ENCODE assay signal across 17 cellular contexts in the genomic region with DNA sequence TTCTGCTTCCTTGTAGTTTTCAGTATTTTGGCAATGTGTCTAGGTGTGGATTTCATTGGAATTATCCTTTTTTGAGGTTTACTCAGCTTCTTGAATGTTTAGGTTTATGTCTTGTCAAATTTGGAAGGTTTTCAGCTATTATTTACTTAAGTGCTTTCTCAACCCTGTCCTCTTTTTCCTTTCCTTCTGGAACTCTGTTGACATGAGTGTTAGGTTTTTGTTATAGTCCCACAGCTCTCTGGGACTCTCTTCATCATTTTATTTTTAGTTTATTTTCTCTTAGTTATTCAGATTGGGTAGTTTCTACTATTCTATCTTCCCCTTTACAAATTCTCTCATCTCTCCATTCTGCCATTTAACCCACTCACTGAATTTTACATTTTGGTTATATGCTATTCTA.
A peak's percentile ranks its signal among the peaks of the same experiment; 100 is the strongest.
DNase-seq lines count a peak whose midpoint lies in the region; ATAC-seq, FAIRE-seq and TF ChIP-seq lines count a peak whose summit lies in the region.
"Had no signal": no experiment of that assay in that cellular context is flagged by ENCODE, and none has a peak within 500 bp of the region (broad histone marks: within the 10 kb centered on the region; RNA-seq: fewer than 3 reads in every experiment).

No MANE protein-coding gene starts in this region.

- no peaks in the 10 kb centered on the region for H3K79me2 ChIP-seq in HepG2 (ENCODE audit: insufficient read depth, low read length)

- peaks cover 33% of the 10 kb centered on the region for H3K4me1 Mint-ChIP-seq in T-helper 17 cell
- H3K4me1 Mint-ChIP-seq in effector memory CD8-positive, alpha-beta T cell (ENCODE audit: low read depth in 2 of 2) = peaks cover 17 to 41% of the 10 kb centered on the region in 2 donors

- no peak for FAIRE-seq in HepG2 (lab: Jason Lieb, UNC)

- H3K27me3 Mint-ChIP-seq in T-helper 17 cell = no peaks in the 10 kb centered on the region
- no peaks in the 10 kb centered on the region for H3K27me3 Mint-ChIP-seq in effector memory CD8-positive, alpha-beta T cell

- no TSS peak for BruUV-seq in HepG2 (replicated peaks; lab: Mats Ljungman, UMichigan)

- H4K20me1 ChIP-seq in HepG2 (ENCODE audit: insufficient read depth, low read length) = no peaks in the 10 kb centered on the region
- H4K20me1 ChIP-seq: BLaER1 had no signal

- peaks cover 0 to 43% (median 9%) of the 10 kb centered on the region in 4 donors for H3K4me1 ChIP-seq in right lobe of liver
- peaks cover 21% of the 10 kb centered on the region for H3K4me1 ChIP-seq in HepG2 (ENCODE audit: insufficient read depth, low read length)
- no peaks in the 10 kb centered on the region for H3K4me1 ChIP-seq in vagina
- H3K4me1 ChIP-seq in upper lobe of right lung = no peaks in the 10 kb centered on the region

- peak in 3 of 4 donors; percentile 35 to 55 (median 41) for ATAC-seq in right lobe of liver
- no peak for ATAC-seq in HepG2
- ATAC-seq in T-helper 17 cell = no peak
- ATAC-seq in effector memory CD8-positive, alpha-beta T cell (replicated peaks) = no peak
- ATAC-seq in upper lobe of right lung = no peak

- DNase-seq in right lobe of liver = no peak
- DNase-seq in HepG2 (ENCODE audit: low spot score) = no peak
- no peak for DNase-seq in T-helper 17 cell
- DNase-seq in effector memory CD8-positive, alpha-beta T cell = no peak
- no peak for DNase-seq in vagina (ENCODE audit: extremely low spot score in 2 of 2)
- DNase-seq in epidermal melanocyte (ENCODE audit: insufficient read length, low spot score) = no peak
- DNase-seq in upper lobe of right lung = no peak
- DNase-seq: DMS79 treated with DMSO at 0.1 percent for 48 hours, H9, NCI-H1417, NCI-H187, NCI-H2107, NCI-H2227 treated with DMSO at 0.1 percent for 48 hours, NCI-H510A treated with DMSO at 0.1 percent for 48 hours, RPMI8226, SHP77 treated with DMSO at 0.1 percent for 48 hours had no signal

- H3K4me3 ChIP-seq in right lobe of liver (no peak overlapping the region), HepG2 (replicated peaks in 1 of 3; ENCODE audit: insufficient read depth in 1 of 3, low read depth in 2 of 3, low read length in 3 of 3) (no peak overlapping the region), vagina (no peak overlapping the region), upper lobe of right lung (no peak overlapping the region)
- H3K4me3 ChIP-seq: BLaER1 had no signal

- H2AFZ ChIP-seq in HepG2 (ENCODE audit: low read length) = no peak overlapping the region

- in situ Hi-C loops in HepG2 (cut with HindIII; ENCODE audit: extremely low pct_ligation_motif_present, low pct_unique_long_range_greater_than_20kb) = no loop called here

- no peak overlapping the region for H3K4me3 Mint-ChIP-seq in T-helper 17 cell
- H3K4me3 Mint-ChIP-seq in effector memory CD8-positive, alpha-beta T cell = no peak overlapping the region
- H3K4me3 Mint-ChIP-seq: H9 had no signal

- TF ChIP-seq CTCF in right lobe of liver (IDR thresholded peaks at IDR 0.05) (no peak), HepG2 (CRISPR knock-in tag; IDR thresholded peaks at IDR 0.05) (no peak), vagina (IDR thresholded peaks at IDR 0.05) (no peak), upper lobe of right lung (IDR thresholded peaks at IDR 0.05) (no peak)

- H3K9me3 ChIP-seq in right lobe of liver (no peaks in the 10 kb centered on the region), HepG2 (ENCODE audit: low read length) (no peaks in the 10 kb centered on the region), T-helper 17 cell (ENCODE audit: control insufficient read depth, low read length, poor library complexity, severe bottlenecking) (no peaks in the 10 kb centered on the region), vagina (no peaks in the 10 kb centered on the region), upper lobe of right lung (no peaks in the 10 kb centered on the region)
- H3K9me3 ChIP-seq: BLaER1 had no signal

- H3K36me3 Mint-ChIP-seq in T-helper 17 cell (ENCODE audit: low read depth) = peaks cover 10% of the 10 kb centered on the region
- peaks cover 32% of the 10 kb centered on the region for H3K36me3 Mint-ChIP-seq in effector memory CD8-positive, alpha-beta T cell (ENCODE audit: insufficient read depth)

- no peak overlapping the region for H3K9ac ChIP-seq in HepG2 (ENCODE audit: insufficient read depth, low read depth, low read length)
- H3K9ac ChIP-seq: BLaER1 had no signal

- no peak for TF ChIP-seq RAD21 in HepG2 (CRISPR knock-in tag; IDR thresholded peaks at IDR 0.05)

- H3K27me3 ChIP-seq in right lobe of liver (no peaks in the 10 kb centered on the region), HepG2 (ENCODE audit: control insufficient read depth in 1 of 2, insufficient read depth in 2 of 2, low read length in 2 of 2) (no peaks in the 10 kb centered on the region), vagina (no peaks in the 10 kb centered on the region), upper lobe of right lung (no peaks in the 10 kb centered on the region)
- H3K27me3 ChIP-seq: BLaER1 had no signal

- TF ChIP-seq EP300 in HepG2 (IDR thresholded peaks at IDR 0.05; ENCODE audit: low read depth in 2 of 2, low read length in 2 of 2) (no peak), HepG2 (CRISPR knock-in tag; IDR thresholded peaks at IDR 0.05; ENCODE audit: borderline replicate concordance) (no peak)

- no peaks in the 10 kb centered on the region for H3K36me3 ChIP-seq in right lobe of liver
- H3K36me3 ChIP-seq in HepG2 (replicated peaks in 1 of 2; ENCODE audit: control insufficient read depth in 1 of 2, insufficient read depth in 2 of 2, low read length in 2 of 2) = no peaks in the 10 kb centered on the region
- H3K36me3 ChIP-seq in vagina = no peaks in the 10 kb centered on the region
- H3K36me3 ChIP-seq in upper lobe of right lung = no peaks in the 10 kb centered on the region

- no peaks in the 10 kb centered on the region for H3K9me3 Mint-ChIP-seq in effector memory CD8-positive, alpha-beta T cell
- H3K9me3 Mint-ChIP-seq: H9 had no signal

- no peak for TF ChIP-seq POLR2A in right lobe of liver (IDR thresholded peaks at IDR 0.05)
- TF ChIP-seq POLR2A in HepG2 (IDR thresholded peaks at IDR 0.05; ENCODE audit: insufficient read depth in 1 of 2, low read depth in 2 of 2, low read length in 2 of 2) = no peak
- TF ChIP-seq POLR2A in vagina (IDR thresholded peaks at IDR 0.05) = no peak

- H3K4me2 ChIP-seq in HepG2 (ENCODE audit: low read depth, low read length) = no peak overlapping the region
- H3K4me2 ChIP-seq: BLaER1 had no signal

- H3K27ac Mint-ChIP-seq in T-helper 17 cell = peak overlapping the region; percentile 89
- peak overlapping the region; percentile 60 for H3K27ac Mint-ChIP-seq in effector memory CD8-positive, alpha-beta T cell

- CTCF ChIA-PET in HepG2 (lab: Yijun Ruan, JAX; ENCODE audit: low intra/inter-chr PET ratio, low total read pairs) = no interaction called here

- intact Hi-C loops in right lobe of liver (cut with DNase I) = no loop called here
- intact Hi-C loops in HepG2 (cut with micrococcal nuclease; ENCODE audit: unreplicated experiment) = no loop called here
- intact Hi-C loops in vagina (cut with DNase I) = no loop called here
- intact Hi-C loops in upper lobe of right lung (cut with DNase I) = no loop called here

- POLR2A ChIA-PET in HepG2 (lab: Yijun Ruan, JAX) = no interaction called here

- peak overlapping the region in 1 of 3 donors; percentile 42 for H3K27ac ChIP-seq in right lobe of liver
- no peak overlapping the region for H3K27ac ChIP-seq in HepG2 (ENCODE audit: extremely low read length, insufficient read depth, low read length)
- H3K27ac ChIP-seq in vagina = no peak overlapping the region
- no peak overlapping the region for H3K27ac ChIP-seq in upper lobe of right lung
- H3K27ac ChIP-seq: BLaER1 had no signal

TF ChIP-seq in HepG2, 621 proteins besides CTCF, POLR2A, EP300 and RAD21:
- TF ChIP-seq, protein P1, sequence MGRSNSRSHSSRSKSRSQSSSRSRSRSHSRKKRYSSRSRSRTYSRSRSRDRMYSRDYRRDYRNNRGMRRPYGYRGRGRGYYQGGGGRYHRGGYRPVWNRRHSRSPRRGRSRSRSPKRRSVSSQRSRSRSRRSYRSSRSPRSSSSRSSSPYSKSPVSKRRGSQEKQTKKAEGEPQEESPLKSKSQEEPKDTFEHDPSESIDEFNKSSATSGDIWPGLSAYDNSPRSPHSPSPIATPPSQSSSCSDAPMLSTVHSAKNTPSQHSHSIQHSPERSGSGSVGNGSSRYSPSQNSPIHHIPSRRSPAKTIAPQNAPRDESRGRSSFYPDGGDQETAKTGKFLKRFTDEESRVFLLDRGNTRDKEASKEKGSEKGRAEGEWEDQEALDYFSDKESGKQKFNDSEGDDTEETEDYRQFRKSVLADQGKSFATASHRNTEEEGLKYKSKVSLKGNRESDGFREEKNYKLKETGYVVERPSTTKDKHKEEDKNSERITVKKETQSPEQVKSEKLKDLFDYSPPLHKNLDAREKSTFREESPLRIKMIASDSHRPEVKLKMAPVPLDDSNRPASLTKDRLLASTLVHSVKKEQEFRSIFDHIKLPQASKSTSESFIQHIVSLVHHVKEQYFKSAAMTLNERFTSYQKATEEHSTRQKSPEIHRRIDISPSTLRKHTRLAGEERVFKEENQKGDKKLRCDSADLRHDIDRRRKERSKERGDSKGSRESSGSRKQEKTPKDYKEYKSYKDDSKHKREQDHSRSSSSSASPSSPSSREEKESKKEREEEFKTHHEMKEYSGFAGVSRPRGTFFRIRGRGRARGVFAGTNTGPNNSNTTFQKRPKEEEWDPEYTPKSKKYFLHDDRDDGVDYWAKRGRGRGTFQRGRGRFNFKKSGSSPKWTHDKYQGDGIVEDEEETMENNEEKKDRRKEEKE (IDR thresholded peaks at IDR 0.05) = no peak
TF ChIP-seq in HepG2: peak in this region for 0.

Comparison
In these comparisons a context has a peak if more than half of its experiments do, and no peak if none do; other contexts are left out.
1. ATAC-seq: peak in right lobe of liver (3 of 4); none in HepG2 (single experiment), T-helper 17 cell (single experiment), effector memory CD8-positive, alpha-beta T cell (single experiment) and upper lobe of right lung (single experiment).